In the genomic region with DNA sequence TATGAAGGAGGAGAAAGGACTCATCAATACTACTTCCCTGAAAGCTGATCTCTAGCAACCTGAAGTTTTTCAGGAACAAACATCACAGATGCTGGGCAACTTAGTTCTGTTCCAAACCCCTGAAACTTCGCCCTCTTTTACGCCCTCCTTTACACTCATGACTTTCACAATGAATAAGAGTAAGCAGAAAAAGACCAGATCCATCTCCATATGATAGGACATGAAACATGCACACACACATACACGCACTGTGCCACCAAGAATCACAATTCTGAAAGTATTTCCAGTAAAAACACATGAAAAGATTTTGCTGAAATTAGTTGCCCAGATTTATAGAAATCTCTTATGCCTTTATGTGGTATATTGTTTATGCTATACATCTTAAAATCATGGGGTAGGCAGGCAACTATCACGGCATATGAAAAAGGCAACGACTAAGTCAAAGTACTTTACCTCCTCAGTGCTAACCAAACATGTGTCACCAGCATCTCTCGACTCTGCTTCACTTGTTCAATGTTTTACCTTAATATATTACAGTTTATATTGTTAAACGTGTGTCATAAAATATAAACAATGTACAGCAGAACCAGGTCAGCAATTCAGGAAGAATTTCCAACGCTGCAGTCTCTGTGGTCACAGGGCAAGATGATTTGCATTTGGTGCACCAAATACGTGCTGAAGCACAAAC, we compare ENCODE assay signal across 1 cellular context.
TF ChIP-seq lines count a peak whose summit lies in the region.

No MANE protein-coding gene starts in this region.

TF ChIP-seq in HepG2, 621 proteins besides CTCF, POLR2A, EP300 and RAD21:
- no peak for TF ChIP-seq ZSCAN25 (CRISPR knock-in tag; IDR thresholded peaks at IDR 0.05)
- TF ChIP-seq REPIN1 (CRISPR knock-in tag; IDR thresholded peaks at IDR 0.05; ENCODE audit: borderline replicate concordance, low read depth), result 0 out of 2 replicates have a peak, but pooled peaks have one; percentile 19
- TF ChIP-seq, protein P1, sequence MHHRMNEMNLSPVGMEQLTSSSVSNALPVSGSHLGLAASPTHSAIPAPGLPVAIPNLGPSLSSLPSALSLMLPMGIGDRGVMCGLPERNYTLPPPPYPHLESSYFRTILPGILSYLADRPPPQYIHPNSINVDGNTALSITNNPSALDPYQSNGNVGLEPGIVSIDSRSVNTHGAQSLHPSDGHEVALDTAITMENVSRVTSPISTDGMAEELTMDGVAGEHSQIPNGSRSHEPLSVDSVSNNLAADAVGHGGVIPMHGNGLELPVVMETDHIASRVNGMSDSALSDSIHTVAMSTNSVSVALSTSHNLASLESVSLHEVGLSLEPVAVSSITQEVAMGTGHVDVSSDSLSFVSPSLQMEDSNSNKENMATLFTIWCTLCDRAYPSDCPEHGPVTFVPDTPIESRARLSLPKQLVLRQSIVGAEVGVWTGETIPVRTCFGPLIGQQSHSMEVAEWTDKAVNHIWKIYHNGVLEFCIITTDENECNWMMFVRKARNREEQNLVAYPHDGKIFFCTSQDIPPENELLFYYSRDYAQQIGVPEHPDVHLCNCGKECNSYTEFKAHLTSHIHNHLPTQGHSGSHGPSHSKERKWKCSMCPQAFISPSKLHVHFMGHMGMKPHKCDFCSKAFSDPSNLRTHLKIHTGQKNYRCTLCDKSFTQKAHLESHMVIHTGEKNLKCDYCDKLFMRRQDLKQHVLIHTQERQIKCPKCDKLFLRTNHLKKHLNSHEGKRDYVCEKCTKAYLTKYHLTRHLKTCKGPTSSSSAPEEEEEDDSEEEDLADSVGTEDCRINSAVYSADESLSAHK (CRISPR knock-in tag; IDR thresholded peaks at IDR 0.05; ENCODE audit: borderline replicate concordance), result no peak
- TF ChIP-seq ZBTB7B (CRISPR knock-in tag; IDR thresholded peaks at IDR 0.05), result no peak
- TF ChIP-seq SNAPC2 (CRISPR knock-in tag; IDR thresholded peaks at IDR 0.05), result 0 out of 2 replicates have a peak, but pooled peaks have one; percentile 41
